19 cellular contexts compared by ENCODE assay signal in the genomic region with DNA sequence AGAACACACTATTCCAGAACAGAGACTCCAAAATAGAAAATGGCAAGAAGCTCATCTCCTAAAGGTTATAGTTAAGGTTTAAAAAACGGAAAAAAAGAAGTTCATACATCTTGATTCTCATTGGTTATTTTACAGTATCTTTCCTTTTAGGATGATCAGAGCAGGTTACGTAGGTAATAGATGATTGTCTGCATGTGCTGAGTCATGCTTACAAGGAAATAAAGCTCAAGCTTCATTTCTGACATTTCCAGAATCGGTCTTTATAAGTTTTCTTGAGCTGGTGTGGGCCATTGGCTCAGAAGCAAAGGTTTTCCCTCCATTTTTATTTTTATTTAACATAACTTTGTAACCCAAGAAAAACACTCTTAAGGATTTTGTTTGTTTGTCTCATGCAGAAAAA.
"Had no signal": no experiment of that assay in that cellular context is flagged by ENCODE, and none has a peak within 500 bp of the region (broad histone marks: within the 10 kb centered on the region; RNA-seq: fewer than 3 reads in every experiment).

No MANE protein-coding gene starts in this region.

- H3K27me3 Mint-ChIP-seq: dendritic cell treated with granulocyte-macrophage colony-stimulating factor and Interleukin-4, amounts not matched to agents 40 ng/mL and 50 ng/mL, for 4 days; effector memory CD8-positive, alpha-beta T cell; naive B cell had no signal

- H3K4me1 Mint-ChIP-seq: naive B cell, nephron had no signal

- H3K4me3 ChIP-seq: lung, psoas muscle, spleen, stomach, thoracic aorta, transverse colon had no signal

- H3K9me3 Mint-ChIP-seq: dendritic cell treated with granulocyte-macrophage colony-stimulating factor and Interleukin-4, amounts not matched to agents 40 ng/mL and 50 ng/mL, for 4 days; nephron had no signal

- H3K36me3 Mint-ChIP-seq: naive B cell had no signal

- DNase-seq: effector memory CD8-positive, alpha-beta T cell; erythroblast; foreskin keratinocyte; left colon; left ventricle myocardium superior; mesenchymal stem cell; naive B cell; psoas muscle; retina; spleen; stimulated activated CD4-positive, alpha-beta T cell treated with anti-CD3 and anti-CD28 coated beads, Interleukin-2, amount 100 ng/mL, for 24 hours; stimulated activated naive CD4-positive, alpha-beta T cell; stomach; substantia nigra; transverse colon had no signal

- H3K4me3 Mint-ChIP-seq: dendritic cell treated with granulocyte-macrophage colony-stimulating factor and Interleukin-4, amounts not matched to agents 40 ng/mL and 50 ng/mL, for 4 days; effector memory CD8-positive, alpha-beta T cell; naive B cell; nephron had no signal

- H3K27ac Mint-ChIP-seq: dendritic cell treated with granulocyte-macrophage colony-stimulating factor and Interleukin-4, amounts not matched to agents 40 ng/mL and 50 ng/mL, for 4 days; effector memory CD8-positive, alpha-beta T cell; naive B cell; nephron had no signal
